ENCODE assay signal across 7 cellular contexts in the genomic region with DNA sequence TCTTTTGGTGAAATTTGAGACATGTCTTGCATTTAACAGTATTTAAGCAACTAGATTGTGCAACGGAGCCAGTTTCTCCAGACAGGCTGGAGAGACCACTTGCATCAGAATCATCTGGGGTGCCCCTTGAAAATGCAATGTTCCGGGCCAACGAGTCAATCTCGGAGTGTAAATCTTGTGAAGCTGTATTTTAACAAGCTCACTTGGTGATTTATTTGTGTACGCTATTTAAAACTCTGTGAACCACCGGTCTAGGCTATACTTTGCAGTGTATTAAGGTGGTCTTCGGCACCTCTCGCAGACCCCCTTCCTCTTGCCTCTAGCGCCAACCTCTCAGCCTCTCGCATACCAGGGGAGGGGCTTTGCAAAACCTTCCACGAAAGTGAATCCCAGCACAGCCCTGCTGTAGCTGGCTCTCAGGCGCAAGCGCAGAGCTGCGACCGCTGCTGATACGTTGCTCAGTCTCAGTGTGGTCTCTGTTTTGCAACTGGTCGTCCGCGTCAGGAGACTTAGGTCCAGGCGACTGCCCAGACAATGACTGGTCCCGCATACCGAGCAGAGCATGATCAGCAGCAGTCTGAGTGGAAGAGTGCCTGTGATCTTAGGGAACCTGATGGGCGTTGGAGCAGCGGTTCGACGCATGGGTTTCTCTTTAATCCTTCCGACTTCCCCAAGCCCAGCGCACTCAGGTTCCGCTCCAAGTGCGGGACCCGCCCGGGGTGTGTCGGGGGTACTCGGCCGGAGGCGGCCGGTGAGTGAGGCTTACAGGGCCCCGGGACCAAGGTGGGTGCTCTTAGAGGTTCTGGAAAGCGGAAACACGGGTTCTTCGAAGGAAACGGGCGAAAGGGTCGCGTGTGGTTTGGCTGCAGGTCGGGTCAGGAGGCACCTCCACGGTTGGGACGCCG. TPM values are rescaled to one million over a fixed set of nuclear protein-coding genes. Genes with fewer than 3 reads are reported as not detected.
DNase-seq lines count a peak whose midpoint lies in the region; ATAC-seq and FAIRE-seq lines count a peak whose summit lies in the region.

A gene (plus strand): TSS at position 467 of the 905 bp plus-strand sequence. CDS start 11,612 bp downstream, outside the sequence.

- H3K9me3 ChIP-seq in iPS-15b (ENCODE audit: control insufficient read depth, insufficient read depth, low read length): no peaks in the 10 kb centered on the region
- H3K9me3 ChIP-seq in skeletal muscle satellite cell (replicated peaks; ENCODE audit: low read length): no peaks in the 10 kb centered on the region

- DNase-seq in NCI-H146 treated with DMSO at 0.1 percent for 48 hours (lab: John Stamatoyannopoulos, UW; ENCODE audit: unreplicated experiment) (peak; percentile 42), brain pericyte (ENCODE audit: low read depth, low spot score) (peak; percentile 59)

- ATAC-seq in GM18502 (IDR thresholded peaks at IDR 0.05; ENCODE audit: poor library complexity, unreplicated experiment) (peak; percentile 53), HG02852 (IDR thresholded peaks at IDR 0.05; ENCODE audit: unreplicated experiment) (peak; percentile 90)

- H3K9ac ChIP-seq in iPS-15b (ENCODE audit: low read depth, low read length): peak within 1 kb of the TSS; percentile 55
- H3K9ac ChIP-seq in skeletal muscle satellite cell (ENCODE audit: low read depth, low read length): peak within 1 kb of the TSS; percentile 81

- peak within 1 kb of the TSS; percentile 80 for H3K4me2 ChIP-seq in skeletal muscle satellite cell (ENCODE audit: low read length)

- FAIRE-seq in TTC549 (lab: Jason Lieb, UNC): peak; percentile 25

- peak within 1 kb of the TSS; percentile 78 for H3K4me3 ChIP-seq in iPS-15b (ENCODE audit: low read depth, low read length)
- peak within 1 kb of the TSS; percentile 77 for H3K4me3 ChIP-seq in skeletal muscle satellite cell (ENCODE audit: low read length)

- H3K36me3 ChIP-seq in iPS-15b (ENCODE audit: control insufficient read depth, insufficient read depth, low read length): no peaks in the 10 kb centered on the region
- no peaks in the 10 kb centered on the region for H3K36me3 ChIP-seq in skeletal muscle satellite cell (ENCODE audit: insufficient read depth, low read length)

- H3K4me1 ChIP-seq in iPS-15b (ENCODE audit: control insufficient read depth, insufficient read depth, low read length): no peaks in the 10 kb centered on the region
- H3K4me1 ChIP-seq in skeletal muscle satellite cell (ENCODE audit: control insufficient read depth, insufficient read depth, low read length): no peaks in the 10 kb centered on the region

- no peaks in the 10 kb centered on the region for H3K27me3 ChIP-seq in iPS-15b (ENCODE audit: control insufficient read depth, insufficient read depth, low read length)
- no peaks in the 10 kb centered on the region for H3K27me3 ChIP-seq in skeletal muscle satellite cell (ENCODE audit: control insufficient read depth, insufficient read depth, low read length)

RNA-seq across cellular contexts. Expression of the gene that starts here (rescaled TPM):
- 1.3 and 2.8 TPM in 2 replicates for total RNA-seq in skeletal muscle satellite cell (2012; rRNA removed)

Comparison
In these comparisons a context has a peak if more than half of its experiments do, and no peak if none do; other contexts are left out.
1. Peak in every context shown above with its lines: DNase-seq, ATAC-seq and H3K4me3 ChIP-seq.